22 cellular contexts compared by ENCODE assay signal in the genomic region with DNA sequence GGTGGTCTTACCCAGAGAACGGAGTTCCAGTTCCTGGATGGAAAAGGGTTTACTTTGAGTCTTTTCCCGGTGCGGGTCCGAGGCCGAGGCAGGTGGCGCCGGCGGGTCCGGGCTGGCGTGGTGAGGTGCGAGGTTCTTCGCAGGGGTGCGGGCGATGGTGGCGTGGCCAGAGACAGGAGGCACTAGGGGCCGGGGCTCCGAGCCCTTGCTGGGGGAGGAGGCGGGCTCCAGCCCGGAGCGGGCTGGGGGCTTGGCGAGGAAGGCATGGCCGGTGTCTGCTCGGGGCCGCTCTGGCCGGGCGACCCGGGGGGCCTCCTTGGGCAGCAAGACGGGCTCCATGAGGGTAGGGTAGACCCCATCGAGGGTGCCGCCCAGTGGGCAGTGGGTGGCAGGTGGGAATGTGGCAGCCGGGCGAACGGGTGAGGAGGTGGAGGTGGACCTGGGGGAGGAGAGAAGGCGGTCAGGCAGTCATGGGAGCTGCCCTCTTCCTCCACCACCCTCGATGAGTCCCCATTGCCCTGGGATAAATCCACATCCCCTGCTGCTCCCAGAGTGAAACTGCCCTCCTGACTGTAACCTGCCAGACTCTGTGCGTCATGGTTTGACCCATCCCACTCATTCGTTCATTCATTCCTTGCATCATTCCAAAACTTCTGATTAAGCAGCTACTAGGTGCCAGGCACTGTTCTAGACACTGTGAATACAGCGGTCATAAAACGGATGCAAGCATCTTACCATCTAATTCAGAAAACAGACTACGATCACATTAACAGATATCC. TPM values are rescaled to one million over a fixed set of nuclear protein-coding genes. Genes with fewer than 3 reads are reported as not detected.
A peak's percentile ranks its signal among the peaks of the same experiment; 100 is the strongest.
DNase-seq lines count a peak whose midpoint lies in the region; ATAC-seq, FAIRE-seq and TF ChIP-seq lines count a peak whose summit lies in the region.
"Had no signal": no experiment of that assay in that cellular context is flagged by ENCODE, and none has a peak within 500 bp of the region (broad histone marks: within the 10 kb centered on the region; RNA-seq: fewer than 3 reads in every experiment).

No MANE protein-coding gene starts in this region.

- no peak overlapping the region for H3K27ac ChIP-seq in osteoblast (ENCODE audit: low read depth, low read length)
- no peak overlapping the region for H3K27ac ChIP-seq in small intestine (ENCODE audit: low read depth in 1 of 2, low read length in 1 of 2)
- H3K27ac ChIP-seq: BLaER1, HL-60 had no signal

- no peaks in the 10 kb centered on the region for H3K27me3 Mint-ChIP-seq in activated naive CD8-positive, alpha-beta T cell treated with anti-CD3 and anti-CD28 coated beads, Interleukin-2, amount 50 U/mL, for 24 hours
- H3K27me3 Mint-ChIP-seq in effector memory CD8-positive, alpha-beta T cell = no peaks in the 10 kb centered on the region
- H3K27me3 Mint-ChIP-seq: CD8-positive, alpha-beta memory T cell had no signal

- H3K4me3 Mint-ChIP-seq in activated naive CD8-positive, alpha-beta T cell treated with anti-CD3 and anti-CD28 coated beads, Interleukin-2, amount 50 U/mL, for 24 hours = no peak overlapping the region
- no peak overlapping the region for H3K4me3 Mint-ChIP-seq in effector memory CD8-positive, alpha-beta T cell

- no peak overlapping the region for H2AFZ ChIP-seq in osteoblast (ENCODE audit: low read length)

- no peaks in the 10 kb centered on the region for H3K79me2 ChIP-seq in osteoblast (ENCODE audit: insufficient read depth, low read length)

- no peak for ATAC-seq in activated naive CD4-positive, alpha-beta T cell treated with anti-CD3 and anti-CD28 coated beads, Interleukin-2, amount 50 U/mL, for 72 hours
- no peak for ATAC-seq in activated naive CD8-positive, alpha-beta T cell treated with anti-CD3 and anti-CD28 coated beads, Interleukin-2, amount 50 U/mL, for 24 hours
- ATAC-seq in effector memory CD8-positive, alpha-beta T cell (replicated peaks) = no peak

- H3K36me3 ChIP-seq in osteoblast (ENCODE audit: insufficient read depth, low read length) (peaks cover 73% of the 10 kb centered on the region), small intestine (ENCODE audit: control insufficient read depth in 2 of 2, insufficient read depth in 2 of 2, low read length in 2 of 2) (peaks cover 29 to 39% of the 10 kb centered on the region in 2 donors)

- H3K4me1 ChIP-seq in osteoblast (ENCODE audit: insufficient read depth, low read length) = no peaks in the 10 kb centered on the region
- no peaks in the 10 kb centered on the region for H3K4me1 ChIP-seq in small intestine (ENCODE audit: control insufficient read depth in 2 of 2, insufficient read depth in 1 of 2, low read depth in 1 of 2, low read length in 1 of 2)
- H3K4me1 ChIP-seq: BLaER1, HAP-1 had no signal

- no peak overlapping the region for H3K4me2 ChIP-seq in osteoblast (ENCODE audit: insufficient read depth, low read length)
- H3K4me2 ChIP-seq: BLaER1 had no signal

- H3K4me3 ChIP-seq in osteoblast (ENCODE audit: insufficient read depth, low read length) = no peak overlapping the region
- H3K4me3 ChIP-seq in small intestine (ENCODE audit: low read depth in 1 of 2, low read length in 2 of 2) = no peak overlapping the region
- H3K4me3 ChIP-seq: BLaER1, HAP-1 had no signal

- TF ChIP-seq CTCF in osteoblast (IDR thresholded peaks at IDR 0.05; ENCODE audit: extremely low read depth, low read depth, low read length) = no peak

- H4K20me1 ChIP-seq in osteoblast (ENCODE audit: insufficient read depth, low read length) = peaks cover 20% of the 10 kb centered on the region

- 95 to 97% (median 96%) methylated on average over 26 to 40 of the region's 40 CpGs for WGBS in small intestine, 3 donors

- H3K9me3 ChIP-seq in osteoblast (ENCODE audit: low read depth, low read length) = no peaks in the 10 kb centered on the region
- H3K9me3 ChIP-seq in small intestine (ENCODE audit: control insufficient read depth, low read depth) = no peaks in the 10 kb centered on the region
- H3K9me3 ChIP-seq: BLaER1, HAP-1 had no signal

- H3K27ac Mint-ChIP-seq in activated naive CD4-positive, alpha-beta T cell treated with anti-CD3 and anti-CD28 coated beads, Interleukin-2, amount 50 U/mL, for 72 hours = peak overlapping the region; percentile 39 to 44
- peak overlapping the region; percentile 39 for H3K27ac Mint-ChIP-seq in activated naive CD8-positive, alpha-beta T cell treated with anti-CD3 and anti-CD28 coated beads, Interleukin-2, amount 50 U/mL, for 24 hours
- peak overlapping the region; percentile 46 to 61 for H3K27ac Mint-ChIP-seq in effector memory CD8-positive, alpha-beta T cell

- peaks cover 2% of the 10 kb centered on the region for H3K4me1 Mint-ChIP-seq in activated naive CD8-positive, alpha-beta T cell treated with anti-CD3 and anti-CD28 coated beads, Interleukin-2, amount 50 U/mL, for 24 hours
- no peaks in the 10 kb centered on the region for H3K4me1 Mint-ChIP-seq in effector memory CD8-positive, alpha-beta T cell (ENCODE audit: low read depth in 2 of 2)
- H3K4me1 Mint-ChIP-seq: CD8-positive, alpha-beta memory T cell had no signal

- FAIRE-seq in small intestine (lab: Jason Lieb, UNC) = no peak
- FAIRE-seq: D721Med, GM19239, HTR-8/SVneo, RCC 7860 had no signal

- H3K27me3 ChIP-seq in osteoblast (ENCODE audit: insufficient read depth, low read length) (no peaks in the 10 kb centered on the region), small intestine (ENCODE audit: control insufficient read depth in 2 of 2, insufficient read depth in 2 of 2, low read length in 2 of 2) (no peaks in the 10 kb centered on the region)
- H3K27me3 ChIP-seq: BLaER1 had no signal

- peaks cover 0 to 12% of the 10 kb centered on the region in 2 donors for H3K36me3 Mint-ChIP-seq in activated naive CD4-positive, alpha-beta T cell treated with anti-CD3 and anti-CD28 coated beads, Interleukin-2, amount 50 U/mL, for 72 hours
- peaks cover 21% of the 10 kb centered on the region for H3K36me3 Mint-ChIP-seq in activated naive CD8-positive, alpha-beta T cell treated with anti-CD3 and anti-CD28 coated beads, Interleukin-2, amount 50 U/mL, for 24 hours (ENCODE audit: low read depth)
- H3K36me3 Mint-ChIP-seq in effector memory CD8-positive, alpha-beta T cell (ENCODE audit: insufficient read depth) = peaks cover 67% of the 10 kb centered on the region

- DNase-seq in activated naive CD4-positive, alpha-beta T cell treated with anti-CD3 and anti-CD28 coated beads, Interleukin-2, amount 50 U/mL, for 72 hours (ENCODE audit: low spot score in 2 of 2) = no peak
- no peak for DNase-seq in activated naive CD4-positive, alpha-beta T cell (lab: John Stamatoyannopoulos, UW)
- DNase-seq in activated naive CD8-positive, alpha-beta T cell treated with anti-CD3 and anti-CD28 coated beads, Interleukin-2, amount 50 U/mL, for 24 hours = no peak
- no peak for DNase-seq in effector memory CD8-positive, alpha-beta T cell
- peak; percentile 95 for DNase-seq in osteoblast (ENCODE audit: insufficient read length, low spot score, missing footprints)
- DNase-seq in CD1c-positive myeloid dendritic cell (ENCODE audit: extremely low spot score) = no peak
- DNase-seq in HuH-7.5 (ENCODE audit: low spot score) = no peak
- DNase-seq in small intestine = no peak
- DNase-seq: CD8-positive, alpha-beta memory T cell; DMS79; NCI-H1436; NCI-H2029 treated with DMSO at 0.1 percent for 48 hours; NCI-H510A treated with DMSO at 0.1 percent for 48 hours; SIG-M5 had no signal

- H3K9me3 Mint-ChIP-seq in activated naive CD4-positive, alpha-beta T cell treated with anti-CD3 and anti-CD28 coated beads, Interleukin-2, amount 50 U/mL, for 72 hours = no peaks in the 10 kb centered on the region
- no peaks in the 10 kb centered on the region for H3K9me3 Mint-ChIP-seq in activated naive CD8-positive, alpha-beta T cell treated with anti-CD3 and anti-CD28 coated beads, Interleukin-2, amount 50 U/mL, for 24 hours
- H3K9me3 Mint-ChIP-seq in effector memory CD8-positive, alpha-beta T cell = no peaks in the 10 kb centered on the region
- H3K9me3 Mint-ChIP-seq: CD8-positive, alpha-beta memory T cell had no signal

RNA-seq across cellular contexts. Expression of a gene that starts 42.0 kb away (rescaled TPM):
- under 1 TPM in 1 of 2 donors, not detected in 1; 0.32 TPM for total RNA-seq in activated naive CD4-positive, alpha-beta T cell treated with anti-CD3 and anti-CD28 coated beads, Interleukin-2, amount 50 U/mL, for 72 hours
- total RNA-seq in osteoblast = 15.9 and 16.2 TPM in 2 replicates
- 10 to 100 TPM; 15.9 to 36.7 (median 19.9) TPM for polyA plus RNA-seq in small intestine
- total RNA-seq: A172; CD8-positive, alpha-beta memory T cell had no signal
- polyA plus RNA-seq: CD8-positive, alpha-beta memory T cell had no signal

Comparison
In these comparisons a context has a peak if more than half of its experiments do, and no peak if none do; other contexts are left out.
1. RNA of a gene that starts 42.0 kb away (total RNA-seq): 15.9 to 16.2 TPM in osteoblast; 0.32 TPM in activated naive CD4-positive, alpha-beta T cell treated with anti-CD3 and anti-CD28 coated beads, Interleukin-2, amount 50 U/mL, for 72 hours; every median in the first group is over 10 times any median in the second.
2. Peak in every context shown above with its lines, with median percentiles within 50 percentile points of each other: H3K27ac Mint-ChIP-seq.